11 cellular contexts compared by ENCODE assay signal in the genomic region with DNA sequence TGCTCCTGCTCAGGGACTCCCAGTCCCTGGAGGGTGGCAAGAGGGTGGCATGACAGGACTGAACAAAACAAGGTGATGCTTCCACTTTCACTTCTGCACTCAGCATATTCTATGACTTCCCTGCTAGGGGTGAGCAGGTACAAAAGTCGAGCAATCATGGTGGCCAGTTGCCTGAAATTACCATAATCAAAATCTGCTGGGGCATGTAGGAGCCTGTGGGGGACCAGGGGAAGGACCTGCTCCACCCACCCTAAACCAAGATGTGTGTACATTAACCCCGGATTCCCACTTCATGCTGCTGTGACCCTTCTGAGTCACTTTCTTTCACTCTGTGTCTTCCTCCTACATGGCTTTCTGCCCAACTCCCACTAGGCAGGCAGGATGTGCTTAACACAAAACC.
A peak's percentile ranks its signal among the peaks of the same experiment; 100 is the strongest.
DNase-seq lines count a peak whose midpoint lies in the region; ATAC-seq, FAIRE-seq and TF ChIP-seq lines count a peak whose summit lies in the region.
"Had no signal": no experiment of that assay in that cellular context is flagged by ENCODE, and none has a peak within 500 bp of the region (broad histone marks: within the 10 kb centered on the region; RNA-seq: fewer than 3 reads in every experiment).

No MANE protein-coding gene starts in this region.

- H3K4me1 ChIP-seq in keratinocyte (ENCODE audit: control insufficient read depth, extremely low read depth, insufficient read depth, low read length) (peaks cover 6% of the 10 kb centered on the region), vagina (no peaks in the 10 kb centered on the region), upper lobe of left lung (no peaks in the 10 kb centered on the region)

- no peaks in the 10 kb centered on the region for H3K4me1 Mint-ChIP-seq in nephron progenitor cell
- H3K4me1 Mint-ChIP-seq: H9 had no signal

- H3K4me2 ChIP-seq in keratinocyte (ENCODE audit: control insufficient read depth, extremely low read depth, insufficient read depth, low read depth, low read length): peak overlapping the region; percentile 6

- TF ChIP-seq CTCF in keratinocyte (optimal IDR thresholded peaks at IDR 0.05 in 1 of 3, IDR thresholded peaks at IDR 0.05 in 1 of 3, conservative IDR thresholded peaks at IDR 0.05 in 1 of 3; ENCODE audit: extremely low read depth in 1 of 3, insufficient read depth in 2 of 3, low read length in 3 of 3) (no peak), nephron progenitor cell (IDR thresholded peaks at IDR 0.05) (no peak), vagina (IDR thresholded peaks at IDR 0.05) (no peak), upper lobe of left lung (IDR thresholded peaks at IDR 0.05) (no peak)

- H4K20me1 ChIP-seq in keratinocyte (ENCODE audit: control insufficient read depth, extremely low read depth, insufficient read depth, low read length): no peaks in the 10 kb centered on the region

- peak; percentile 43 for FAIRE-seq in keratinocyte (lab: Jason Lieb, UNC)

- H3K9ac ChIP-seq in keratinocyte (ENCODE audit: control insufficient read depth, extremely low read depth, insufficient read depth, low read length): no peak overlapping the region

- no peaks in the 10 kb centered on the region for H3K36me3 Mint-ChIP-seq in nephron progenitor cell (ENCODE audit: low read depth)

- no peak overlapping the region for H3K4me3 Mint-ChIP-seq in nephron progenitor cell
- H3K4me3 Mint-ChIP-seq: H9 had no signal

- TF ChIP-seq POLR2A in vagina (IDR thresholded peaks at IDR 0.05) (no peak), upper lobe of left lung (IDR thresholded peaks at IDR 0.05) (no peak)

- H3K9me1 ChIP-seq in keratinocyte (ENCODE audit: control insufficient read depth, extremely low read depth, insufficient read depth, low read length): no peaks in the 10 kb centered on the region

- peaks cover 11% of the 10 kb centered on the region for H3K27me3 Mint-ChIP-seq in nephron progenitor cell (ENCODE audit: low read depth, poor library complexity)

- no peak overlapping the region for H2AFZ ChIP-seq in keratinocyte (ENCODE audit: control insufficient read depth, low read length)

- H3K4me3 ChIP-seq in keratinocyte (ENCODE audit: control insufficient read depth in 2 of 3, extremely low read depth in 1 of 3, insufficient read depth in 2 of 3, low read depth in 1 of 3, low read length in 3 of 3): no peak overlapping the region
- no peak overlapping the region for H3K4me3 ChIP-seq in vagina
- no peak overlapping the region for H3K4me3 ChIP-seq in upper lobe of left lung

- H3K9me3 Mint-ChIP-seq in nephron progenitor cell: peaks cover under 1% of the 10 kb centered on the region
- H3K9me3 Mint-ChIP-seq: H9 had no signal

- WGBS in upper lobe of left lung, 2 donors: 46 to 60% methylated on average over 2 of the region's 2 CpGs

- H3K27me3 ChIP-seq in keratinocyte (ENCODE audit: control insufficient read depth, extremely low read depth, insufficient read depth, low read length) (no peaks in the 10 kb centered on the region), vagina (no peaks in the 10 kb centered on the region), upper lobe of left lung (no peaks in the 10 kb centered on the region)

- dilution Hi-C loops in keratinocyte (cut with MboI; ENCODE audit: extremely low pct_ligation_motif_present, low sequenced_read_pairs): no loop called here

- intact Hi-C loops in vagina (cut with DNase I): no loop called here

- no peaks in the 10 kb centered on the region for H3K79me2 ChIP-seq in keratinocyte (ENCODE audit: control insufficient read depth, insufficient read depth, low read length)

- H3K27ac ChIP-seq in keratinocyte (ENCODE audit: control insufficient read depth, insufficient read depth, low read length) (no peak overlapping the region), vagina (no peak overlapping the region), upper lobe of left lung (no peak overlapping the region)

- TF ChIP-seq EP300 in upper lobe of left lung (IDR thresholded peaks at IDR 0.05): no peak

- H3K27ac Mint-ChIP-seq in nephron progenitor cell: no peak overlapping the region
- H3K27ac Mint-ChIP-seq: H9 had no signal

- no peaks in the 10 kb centered on the region for H3K36me3 ChIP-seq in keratinocyte (ENCODE audit: control insufficient read depth in 2 of 2, extremely low read depth in 1 of 2, insufficient read depth in 2 of 2, low read length in 2 of 2)
- no peaks in the 10 kb centered on the region for H3K36me3 ChIP-seq in vagina
- H3K36me3 ChIP-seq in upper lobe of left lung: no peaks in the 10 kb centered on the region

- peak; percentile 79 for ATAC-seq in GM18517 (IDR thresholded peaks at IDR 0.05; ENCODE audit: unreplicated experiment)
- ATAC-seq in GM21529 (IDR thresholded peaks at IDR 0.05; ENCODE audit: unreplicated experiment): peak; percentile 85
- peak; percentile 78 for ATAC-seq in HG03571 (IDR thresholded peaks at IDR 0.05; ENCODE audit: unreplicated experiment)
- no peak for ATAC-seq in HG02571 (IDR thresholded peaks at IDR 0.05; ENCODE audit: unreplicated experiment)
- no peak for ATAC-seq in upper lobe of left lung (ENCODE audit: low FRiP score in 2 of 2)

- H3K9me3 ChIP-seq in keratinocyte (ENCODE audit: control insufficient read depth, low read depth, low read length): no peaks in the 10 kb centered on the region
- no peaks in the 10 kb centered on the region for H3K9me3 ChIP-seq in vagina
- H3K9me3 ChIP-seq in upper lobe of left lung: no peaks in the 10 kb centered on the region

- DNase-seq in keratinocyte (ENCODE audit: low read depth, low spot score): no peak
- DNase-seq in nephron progenitor cell: no peak
- no peak for DNase-seq in vagina (ENCODE audit: extremely low spot score in 2 of 2)
- DNase-seq in upper lobe of left lung: no peak
- DNase-seq: Calu3, H9, midbrain had no signal

Comparison
In these comparisons a context has a peak if more than half of its experiments do, and no peak if none do; other contexts are left out.
1. ATAC-seq: peak in GM18517 (single experiment), GM21529 (single experiment) and HG03571 (single experiment); none in HG02571 (single experiment) and upper lobe of left lung (0 of 2).